ENCODE assay signal across 8 cellular contexts in genomic region chr11:18321622-18321990, GRCh38. TPM values are rescaled to one million over a fixed set of nuclear protein-coding genes. Genes with fewer than 3 reads are reported as not detected.
DNase-seq lines count a peak whose midpoint lies in the region; ATAC-seq and TF ChIP-seq lines count a peak whose summit lies in the region.

No MANE protein-coding gene starts in this region.

- H3K4me3 ChIP-seq in iPS-15b (ENCODE audit: low read depth, low read length), result peak overlapping the region; percentile 87

- no peaks in the 10 kb centered on the region for H3K36me3 ChIP-seq in iPS-15b (ENCODE audit: control insufficient read depth, insufficient read depth, low read length)

- TF ChIP-seq CTCF in activated CD8-positive, alpha-beta T cell treated with anti-CD3 and anti-CD28 coated beads for 36 hours (IDR thresholded peaks at IDR 0.05), result no peak

- CTCF ChIA-PET in activated naive CD4-positive, alpha-beta T cell treated with anti-CD3 and anti-CD28 coated beads, Interleukin-2, amount 10 ng/mL, durations not matched to agents 7 days and 5 days (lab: Charles Lee), result interaction anchor here (1.7 kb wide), 2 partner anchors 74 to 75 kb away, joined by 4 to 6 read pairs; no protein-coding TSS in a partner anchor
- CTCF ChIA-PET in activated CD8-positive, alpha-beta T cell treated with anti-CD3 and anti-CD28 coated beads for 36 hours (lab: Charles Lee), result interaction anchor here (1.1 to 3.8 kb wide), 5 partner anchors 9 to 406 kb away, joined by 3 to 26 read pairs (median 4); no protein-coding TSS in a partner anchor

- peak overlapping the region; percentile 99 for H3K9ac ChIP-seq in iPS-15b (ENCODE audit: low read depth, low read length)

- DNase-seq in activated naive CD4-positive, alpha-beta T cell treated with anti-CD3 and anti-CD28 coated beads, Interleukin-2, amount 10 ng/mL, durations not matched to agents 7 days and 5 days, result no peak
- no peak for DNase-seq in activated naive CD4-positive, alpha-beta T cell (lab: John Stamatoyannopoulos, UW)
- no peak for DNase-seq in activated CD8-positive, alpha-beta T cell treated with anti-CD3 and anti-CD28 coated beads for 36 hours
- no peak for DNase-seq in OCI-M2 (lab: John Stamatoyannopoulos, UW; ENCODE audit: unreplicated experiment)

- H3K27ac Mint-ChIP-seq in activated naive CD4-positive, alpha-beta T cell treated with anti-CD3 and anti-CD28 coated beads, Interleukin-2, amount 10 ng/mL, durations not matched to agents 7 days and 5 days, result peak overlapping the region; percentile 99
- H3K27ac Mint-ChIP-seq in activated CD8-positive, alpha-beta T cell treated with anti-CD3 and anti-CD28 coated beads for 36 hours, result peak overlapping the region; percentile 100
- H3K27ac Mint-ChIP-seq in stimulated activated naive CD8-positive, alpha-beta T cell treated with anti-CD3 and anti-CD28 coated beads, Interleukin-15, Interleukin-2, amounts not matched to agents 100 ng/mL and 50 ng/mL, for 24 hours, result peak overlapping the region; percentile 100

- no peaks in the 10 kb centered on the region for H3K27me3 ChIP-seq in iPS-15b (ENCODE audit: control insufficient read depth, insufficient read depth, low read length)

- POLR2A ChIA-PET in activated CD8-positive, alpha-beta T cell treated with anti-CD3 and anti-CD28 coated beads for 36 hours (lab: Charles Lee), result interaction anchor here (0.6 to 3.9 kb wide), 17 partner anchors 9 to 312 kb away, joined by 3 to 69 read pairs (median 4); partner anchors contain the start of genes LDHA and TSG101

- peaks cover 20% of the 10 kb centered on the region for H3K4me1 ChIP-seq in iPS-15b (ENCODE audit: control insufficient read depth, insufficient read depth, low read length)

- peaks cover 42% of the 10 kb centered on the region for H3K36me3 Mint-ChIP-seq in activated naive CD4-positive, alpha-beta T cell treated with anti-CD3 and anti-CD28 coated beads, Interleukin-2, amount 10 ng/mL, durations not matched to agents 7 days and 5 days
- peaks cover 23% of the 10 kb centered on the region for H3K36me3 Mint-ChIP-seq in activated CD8-positive, alpha-beta T cell treated with anti-CD3 and anti-CD28 coated beads for 36 hours (ENCODE audit: low read depth)
- peaks cover 45% of the 10 kb centered on the region for H3K36me3 Mint-ChIP-seq in stimulated activated naive CD8-positive, alpha-beta T cell treated with anti-CD3 and anti-CD28 coated beads, Interleukin-15, Interleukin-2, amounts not matched to agents 100 ng/mL and 50 ng/mL, for 24 hours (ENCODE audit: low read depth)

- H3K4me1 Mint-ChIP-seq in activated naive CD4-positive, alpha-beta T cell treated with anti-CD3 and anti-CD28 coated beads, Interleukin-2, amount 10 ng/mL, durations not matched to agents 7 days and 5 days, result peaks cover 74% of the 10 kb centered on the region
- peaks cover 54% of the 10 kb centered on the region for H3K4me1 Mint-ChIP-seq in activated CD8-positive, alpha-beta T cell treated with anti-CD3 and anti-CD28 coated beads for 36 hours (ENCODE audit: low read depth)
- peaks cover 68% of the 10 kb centered on the region for H3K4me1 Mint-ChIP-seq in stimulated activated naive CD8-positive, alpha-beta T cell treated with anti-CD3 and anti-CD28 coated beads, Interleukin-15, Interleukin-2, amounts not matched to agents 100 ng/mL and 50 ng/mL, for 24 hours (ENCODE audit: low read depth)

- ATAC-seq in HG03196 (IDR thresholded peaks at IDR 0.05; ENCODE audit: unreplicated experiment) (peak; percentile 1), HG03108 (IDR thresholded peaks at IDR 0.05; ENCODE audit: unreplicated experiment) (no peak)
- ATAC-seq in activated CD8-positive, alpha-beta T cell treated with anti-CD3 and anti-CD28 coated beads for 36 hours, result peak; percentile 12

- no peaks in the 10 kb centered on the region for H3K9me3 Mint-ChIP-seq in activated naive CD4-positive, alpha-beta T cell treated with anti-CD3 and anti-CD28 coated beads, Interleukin-2, amount 10 ng/mL, durations not matched to agents 7 days and 5 days
- H3K9me3 Mint-ChIP-seq in activated CD8-positive, alpha-beta T cell treated with anti-CD3 and anti-CD28 coated beads for 36 hours, result no peaks in the 10 kb centered on the region
- H3K9me3 Mint-ChIP-seq in stimulated activated naive CD8-positive, alpha-beta T cell treated with anti-CD3 and anti-CD28 coated beads, Interleukin-15, Interleukin-2, amounts not matched to agents 100 ng/mL and 50 ng/mL, for 24 hours, result no peaks in the 10 kb centered on the region

- H3K9me3 ChIP-seq in iPS-15b (ENCODE audit: control insufficient read depth, insufficient read depth, low read length), result no peaks in the 10 kb centered on the region

- H3K4me3 Mint-ChIP-seq in activated naive CD4-positive, alpha-beta T cell treated with anti-CD3 and anti-CD28 coated beads, Interleukin-2, amount 10 ng/mL, durations not matched to agents 7 days and 5 days, result peak overlapping the region; percentile 95
- H3K4me3 Mint-ChIP-seq in activated CD8-positive, alpha-beta T cell treated with anti-CD3 and anti-CD28 coated beads for 36 hours, result peak overlapping the region; percentile 90
- H3K4me3 Mint-ChIP-seq in stimulated activated naive CD8-positive, alpha-beta T cell treated with anti-CD3 and anti-CD28 coated beads, Interleukin-15, Interleukin-2, amounts not matched to agents 100 ng/mL and 50 ng/mL, for 24 hours, result peak overlapping the region; percentile 99

- intact Hi-C loops in activated CD8-positive, alpha-beta T cell treated with anti-CD3 and anti-CD28 coated beads for 36 hours (cut with micrococcal nuclease), result loop anchor here (5.0 kb wide), 3 partner anchors 61 to 311 kb away; partner anchors contain the start of genes SPTY2D1 and TSG101

- H3K27me3 Mint-ChIP-seq in activated naive CD4-positive, alpha-beta T cell treated with anti-CD3 and anti-CD28 coated beads, Interleukin-2, amount 10 ng/mL, durations not matched to agents 7 days and 5 days, result no peaks in the 10 kb centered on the region
- no peaks in the 10 kb centered on the region for H3K27me3 Mint-ChIP-seq in activated CD8-positive, alpha-beta T cell treated with anti-CD3 and anti-CD28 coated beads for 36 hours
- H3K27me3 Mint-ChIP-seq in stimulated activated naive CD8-positive, alpha-beta T cell treated with anti-CD3 and anti-CD28 coated beads, Interleukin-15, Interleukin-2, amounts not matched to agents 100 ng/mL and 50 ng/mL, for 24 hours, result no peaks in the 10 kb centered on the region

RNA-seq across cellular contexts. Expression of gene HPS5, which starts 0.3 kb away (rescaled TPM):
- total RNA-seq in activated CD8-positive, alpha-beta T cell treated with anti-CD3 and anti-CD28 coated beads for 36 hours, result 10 to 100 TPM; 16.0 to 17.2 TPM

RNA-seq across cellular contexts. Expression of gene GTF2H1, which starts 0.8 kb away (rescaled TPM):
- total RNA-seq in activated CD8-positive, alpha-beta T cell treated with anti-CD3 and anti-CD28 coated beads for 36 hours, result 10 to 100 TPM; 44.5 to 46.6 TPM

RNA-seq across cellular contexts. Expression of gene SAA1, which starts 55.5 kb away (rescaled TPM):
- total RNA-seq in activated CD8-positive, alpha-beta T cell treated with anti-CD3 and anti-CD28 coated beads for 36 hours, result not detected
